ENCODE assay signal across 6 cellular contexts in the genomic region with DNA sequence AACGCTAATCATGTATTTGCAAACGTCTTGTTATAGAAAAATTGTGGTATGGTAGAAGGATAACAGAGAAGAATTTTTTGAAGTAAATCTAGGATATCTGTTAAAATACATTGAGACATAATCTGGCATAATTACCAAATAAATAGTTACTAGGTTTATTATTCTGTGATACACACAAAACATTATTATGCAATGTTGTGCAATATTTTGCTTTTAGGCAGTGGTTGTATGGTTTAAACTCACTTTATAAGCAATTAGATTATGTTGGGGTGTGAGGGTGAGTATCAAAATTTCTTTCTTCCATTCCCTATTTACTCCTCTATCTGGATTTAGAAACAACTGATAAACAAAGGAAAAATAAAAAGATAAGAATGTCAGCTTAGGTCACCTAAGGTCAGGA.
"Had no signal": no experiment of that assay in that cellular context is flagged by ENCODE, and none has a peak within 500 bp of the region (broad histone marks: within the 10 kb centered on the region; RNA-seq: fewer than 3 reads in every experiment).

No MANE protein-coding gene starts in this region.

- ATAC-seq: GM23338 had no signal

- FAIRE-seq: H1 had no signal

- H2AFZ ChIP-seq: GM23338 had no signal

- H3K27ac ChIP-seq: HL-60 had no signal

- H3K4me2 ChIP-seq: GM23338 had no signal

- DNase-seq: H9, HCEC 1CT, KBM-7 had no signal

- H3K4me3 ChIP-seq: GM23338 had no signal
